1 cellular context compared by ENCODE assay signal in the genomic region with DNA sequence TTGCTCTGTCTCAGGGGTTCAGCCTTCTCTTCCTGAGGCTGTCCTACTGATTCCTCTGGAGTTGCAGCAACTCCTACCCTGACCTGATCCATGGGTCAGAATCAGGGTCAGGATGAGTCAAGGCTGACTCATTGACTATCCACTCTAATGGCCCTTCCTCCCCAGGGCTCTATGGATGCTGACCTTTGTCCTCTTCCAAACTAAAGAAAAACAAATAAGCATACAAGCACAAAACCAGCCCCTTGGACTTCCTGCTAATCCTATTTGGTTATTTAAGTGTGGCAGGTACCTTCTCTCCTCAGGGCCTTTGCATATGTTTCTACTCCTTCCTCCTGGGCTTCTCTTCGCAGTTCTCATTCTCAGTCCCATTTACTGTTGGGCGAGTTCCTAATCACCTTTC.
A peak's percentile ranks its signal among the peaks of the same experiment; 100 is the strongest.
TF ChIP-seq lines count a peak whose summit lies in the region.

No MANE protein-coding gene starts in this region.

TF ChIP-seq in HepG2, 621 proteins besides CTCF, POLR2A, EP300 and RAD21 (continued from another document):
- TF ChIP-seq, protein P1, sequence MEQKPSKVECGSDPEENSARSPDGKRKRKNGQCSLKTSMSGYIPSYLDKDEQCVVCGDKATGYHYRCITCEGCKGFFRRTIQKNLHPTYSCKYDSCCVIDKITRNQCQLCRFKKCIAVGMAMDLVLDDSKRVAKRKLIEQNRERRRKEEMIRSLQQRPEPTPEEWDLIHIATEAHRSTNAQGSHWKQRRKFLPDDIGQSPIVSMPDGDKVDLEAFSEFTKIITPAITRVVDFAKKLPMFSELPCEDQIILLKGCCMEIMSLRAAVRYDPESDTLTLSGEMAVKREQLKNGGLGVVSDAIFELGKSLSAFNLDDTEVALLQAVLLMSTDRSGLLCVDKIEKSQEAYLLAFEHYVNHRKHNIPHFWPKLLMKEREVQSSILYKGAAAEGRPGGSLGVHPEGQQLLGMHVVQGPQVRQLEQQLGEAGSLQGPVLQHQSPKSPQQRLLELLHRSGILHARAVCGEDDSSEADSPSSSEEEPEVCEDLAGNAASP (CRISPR knock-in tag; IDR thresholded peaks at IDR 0.05; ENCODE audit: borderline replicate concordance), result peak; percentile 70; the same call in 1 of the 2 replicates
- TF ChIP-seq ZNF331 (CRISPR knock-in tag; IDR thresholded peaks at IDR 0.05) (peak; percentile 59; the same call in 1 of the 2 replicates), FOSL1 (CRISPR knock-in tag; IDR thresholded peaks at IDR 0.05; ENCODE audit: borderline replicate concordance) (peak; percentile 93), RXRB (CRISPR knock-in tag; IDR thresholded peaks at IDR 0.05; ENCODE audit: borderline replicate concordance) (peak; percentile 84), CHD2 (IDR thresholded peaks at IDR 0.05; ENCODE audit: low read depth, low read length) (no peak), NFRKB (IDR thresholded peaks at IDR 0.05) (no peak), FOSL2 (CRISPR knock-in tag; IDR thresholded peaks at IDR 0.05) (peak; percentile 99), RARA (CRISPR knock-in tag; IDR thresholded peaks at IDR 0.05) (peak; percentile 91), ZNF12 (CRISPR knock-in tag; IDR thresholded peaks at IDR 0.05) (peak; percentile 83), SOX13 (IDR thresholded peaks at IDR 0.05) (no peak), SOX13 (CRISPR knock-in tag; conservative IDR thresholded peaks at IDR 0.05 in 1 of 2, IDR thresholded peaks at IDR 0.05 in 1 of 2) (peak in 1 of 2 experiments; percentile 28; a peak in 1 of 4 replicates), ZNF781 (CRISPR knock-in tag; IDR thresholded peaks at IDR 0.05; ENCODE audit: borderline replicate concordance, not compliant biosample characterization) (no peak), ZNF383 (CRISPR knock-in tag; IDR thresholded peaks at IDR 0.05; ENCODE audit: borderline replicate concordance) (no peak), KLF15 (CRISPR knock-in tag; IDR thresholded peaks at IDR 0.05; ENCODE audit: borderline replicate concordance) (no peak), YEATS2 (CRISPR knock-in tag; IDR thresholded peaks at IDR 0.05; ENCODE audit: borderline replicate concordance) (peak; percentile 31; the same call in 1 of the 2 replicates), HDAC1 (CRISPR knock-in tag; IDR thresholded peaks at IDR 0.05) (peak; percentile 43), ZMYM3 (CRISPR knock-in tag; IDR thresholded peaks at IDR 0.05) (peak; percentile 69), GABPB1 (CRISPR knock-in tag; IDR thresholded peaks at IDR 0.05) (peak; percentile 40; the same call in 1 of the 2 replicates), SOX5 (CRISPR knock-in tag; IDR thresholded peaks at IDR 0.05; ENCODE audit: borderline replicate concordance) (peak; percentile 44; the same call in 1 of the 2 replicates), HNF4A (CRISPR knock-in tag; IDR thresholded peaks at IDR 0.05) (peak; percentile 78), HNF4G (IDR thresholded peaks at IDR 0.05; ENCODE audit: borderline replicate concordance, low read depth, low read length) (peak; percentile 68; the same call in 1 of the 2 replicates), HNF4G (CRISPR knock-in tag; IDR thresholded peaks at IDR 0.05; ENCODE audit: borderline replicate concordance, low read depth) (peak; percentile 78; the same call in 1 of the 2 replicates), ERF (CRISPR knock-in tag; IDR thresholded peaks at IDR 0.05) (peak; percentile 48; the same call in 1 of the 2 replicates), ZNF232 (CRISPR knock-in tag; IDR thresholded peaks at IDR 0.05; ENCODE audit: borderline replicate concordance) (no peak), ZNF235 (CRISPR knock-in tag; IDR thresholded peaks at IDR 0.05; ENCODE audit: borderline replicate concordance) (no peak), ZNF543 (CRISPR knock-in tag; IDR thresholded peaks at IDR 0.05) (no peak), PITX1 (CRISPR knock-in tag; IDR thresholded peaks at IDR 0.05) (peak; percentile 25; the same call in 1 of the 2 replicates), SPEN (CRISPR knock-in tag; IDR thresholded peaks at IDR 0.05; ENCODE audit: low read depth) (no peak), FOXJ3 (CRISPR knock-in tag; IDR thresholded peaks at IDR 0.05; ENCODE audit: borderline replicate concordance) (no peak), HNRNPLL (IDR thresholded peaks at IDR 0.05; ENCODE audit: low read depth, low read length, poor library complexity, severe bottlenecking) (no peak), ZNF333 (CRISPR knock-in tag; IDR thresholded peaks at IDR 0.05; ENCODE audit: borderline replicate concordance) (no peak), NCOA2 (CRISPR knock-in tag; IDR thresholded peaks at IDR 0.05) (0 out of 2 replicates have a peak, but pooled peaks have one; percentile 25), JUNB (CRISPR knock-in tag; IDR thresholded peaks at IDR 0.05; ENCODE audit: borderline replicate concordance) (0 out of 2 replicates have a peak, but pooled peaks have one; percentile 23), MTF1 (CRISPR knock-in tag; IDR thresholded peaks at IDR 0.05) (no peak), TBX3 (IDR thresholded peaks at IDR 0.05; ENCODE audit: borderline replicate concordance) (no peak), MED1 (CRISPR knock-in tag; IDR thresholded peaks at IDR 0.05) (peak; percentile 59; the same call in 1 of the 2 replicates), PPARG (CRISPR knock-in tag; conservative IDR thresholded peaks at IDR 0.05) (peak; percentile 71; the same call in 1 of the 2 replicates), ATF7 (IDR thresholded peaks at IDR 0.05) (no peak), ATF7 (CRISPR knock-in tag; IDR thresholded peaks at IDR 0.05) (no peak), FOXK1 (CRISPR knock-in tag; IDR thresholded peaks at IDR 0.05; ENCODE audit: borderline replicate concordance, low read depth) (no peak), IRF2 (CRISPR knock-in tag; IDR thresholded peaks at IDR 0.05) (0 out of 2 replicates have a peak, but pooled peaks have one; percentile 39), STAG1 (CRISPR knock-in tag; IDR thresholded peaks at IDR 0.05) (no peak), GATAD1 (CRISPR knock-in tag; IDR thresholded peaks at IDR 0.05) (0 out of 2 replicates have a peak, but pooled peaks have one; percentile 46), MIER3 (CRISPR knock-in tag; IDR thresholded peaks at IDR 0.05; ENCODE audit: borderline replicate concordance) (0 out of 2 replicates have a peak, but pooled peaks have one; percentile 21), HCFC1 (IDR thresholded peaks at IDR 0.05; ENCODE audit: low read depth, low read length) (no peak)
- TF ChIP-seq, protein P2, sequence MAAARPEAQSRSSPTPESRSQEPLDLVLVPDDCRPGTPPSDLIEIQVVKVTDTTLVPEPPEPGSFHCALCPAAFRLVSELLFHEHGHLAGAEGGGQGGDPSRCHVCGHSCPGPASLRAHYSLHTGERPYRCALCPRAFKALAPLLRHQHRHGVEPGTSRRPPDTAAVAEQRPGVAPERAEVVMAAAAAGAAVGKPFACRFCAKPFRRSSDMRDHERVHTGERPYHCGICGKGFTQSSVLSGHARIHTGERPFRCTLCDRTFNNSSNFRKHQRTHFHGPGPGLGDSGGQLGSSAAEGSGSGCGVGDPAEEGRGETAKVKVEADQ (CRISPR knock-in tag; IDR thresholded peaks at IDR 0.05; ENCODE audit: borderline replicate concordance), result peak; percentile 77
- TF ChIP-seq, protein P3, sequence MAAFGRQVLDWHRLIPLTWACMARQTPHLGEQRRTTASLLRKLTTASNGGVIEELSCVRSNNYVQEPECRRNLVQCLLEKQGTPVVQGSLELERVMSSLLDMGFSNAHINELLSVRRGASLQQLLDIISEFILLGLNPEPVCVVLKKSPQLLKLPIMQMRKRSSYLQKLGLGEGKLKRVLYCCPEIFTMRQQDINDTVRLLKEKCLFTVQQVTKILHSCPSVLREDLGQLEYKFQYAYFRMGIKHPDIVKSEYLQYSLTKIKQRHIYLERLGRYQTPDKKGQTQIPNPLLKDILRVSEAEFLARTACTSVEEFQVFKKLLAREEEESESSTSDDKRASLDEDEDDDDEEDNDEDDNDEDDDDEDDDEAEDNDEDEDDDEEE (CRISPR knock-in tag; IDR thresholded peaks at IDR 0.05), result no peak
- TF ChIP-seq, protein P4, sequence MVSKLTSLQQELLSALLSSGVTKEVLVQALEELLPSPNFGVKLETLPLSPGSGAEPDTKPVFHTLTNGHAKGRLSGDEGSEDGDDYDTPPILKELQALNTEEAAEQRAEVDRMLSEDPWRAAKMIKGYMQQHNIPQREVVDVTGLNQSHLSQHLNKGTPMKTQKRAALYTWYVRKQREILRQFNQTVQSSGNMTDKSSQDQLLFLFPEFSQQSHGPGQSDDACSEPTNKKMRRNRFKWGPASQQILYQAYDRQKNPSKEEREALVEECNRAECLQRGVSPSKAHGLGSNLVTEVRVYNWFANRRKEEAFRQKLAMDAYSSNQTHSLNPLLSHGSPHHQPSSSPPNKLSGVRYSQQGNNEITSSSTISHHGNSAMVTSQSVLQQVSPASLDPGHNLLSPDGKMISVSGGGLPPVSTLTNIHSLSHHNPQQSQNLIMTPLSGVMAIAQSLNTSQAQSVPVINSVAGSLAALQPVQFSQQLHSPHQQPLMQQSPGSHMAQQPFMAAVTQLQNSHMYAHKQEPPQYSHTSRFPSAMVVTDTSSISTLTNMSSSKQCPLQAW (CRISPR knock-in tag; IDR thresholded peaks at IDR 0.05), result 0 out of 2 replicates have a peak, but pooled peaks have one; percentile 43
- TF ChIP-seq, protein P5, sequence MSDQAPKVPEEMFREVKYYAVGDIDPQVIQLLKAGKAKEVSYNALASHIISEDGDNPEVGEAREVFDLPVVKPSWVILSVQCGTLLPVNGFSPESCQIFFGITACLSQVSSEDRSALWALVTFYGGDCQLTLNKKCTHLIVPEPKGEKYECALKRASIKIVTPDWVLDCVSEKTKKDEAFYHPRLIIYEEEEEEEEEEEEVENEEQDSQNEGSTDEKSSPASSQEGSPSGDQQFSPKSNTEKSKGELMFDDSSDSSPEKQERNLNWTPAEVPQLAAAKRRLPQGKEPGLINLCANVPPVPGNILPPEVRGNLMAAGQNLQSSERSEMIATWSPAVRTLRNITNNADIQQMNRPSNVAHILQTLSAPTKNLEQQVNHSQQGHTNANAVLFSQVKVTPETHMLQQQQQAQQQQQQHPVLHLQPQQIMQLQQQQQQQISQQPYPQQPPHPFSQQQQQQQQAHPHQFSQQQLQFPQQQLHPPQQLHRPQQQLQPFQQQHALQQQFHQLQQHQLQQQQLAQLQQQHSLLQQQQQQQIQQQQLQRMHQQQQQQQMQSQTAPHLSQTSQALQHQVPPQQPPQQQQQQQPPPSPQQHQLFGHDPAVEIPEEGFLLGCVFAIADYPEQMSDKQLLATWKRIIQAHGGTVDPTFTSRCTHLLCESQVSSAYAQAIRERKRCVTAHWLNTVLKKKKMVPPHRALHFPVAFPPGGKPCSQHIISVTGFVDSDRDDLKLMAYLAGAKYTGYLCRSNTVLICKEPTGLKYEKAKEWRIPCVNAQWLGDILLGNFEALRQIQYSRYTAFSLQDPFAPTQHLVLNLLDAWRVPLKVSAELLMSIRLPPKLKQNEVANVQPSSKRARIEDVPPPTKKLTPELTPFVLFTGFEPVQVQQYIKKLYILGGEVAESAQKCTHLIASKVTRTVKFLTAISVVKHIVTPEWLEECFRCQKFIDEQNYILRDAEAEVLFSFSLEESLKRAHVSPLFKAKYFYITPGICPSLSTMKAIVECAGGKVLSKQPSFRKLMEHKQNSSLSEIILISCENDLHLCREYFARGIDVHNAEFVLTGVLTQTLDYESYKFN (CRISPR knock-in tag; conservative IDR thresholded peaks at IDR 0.05), result peak; percentile 79
- TF ChIP-seq, protein P6, sequence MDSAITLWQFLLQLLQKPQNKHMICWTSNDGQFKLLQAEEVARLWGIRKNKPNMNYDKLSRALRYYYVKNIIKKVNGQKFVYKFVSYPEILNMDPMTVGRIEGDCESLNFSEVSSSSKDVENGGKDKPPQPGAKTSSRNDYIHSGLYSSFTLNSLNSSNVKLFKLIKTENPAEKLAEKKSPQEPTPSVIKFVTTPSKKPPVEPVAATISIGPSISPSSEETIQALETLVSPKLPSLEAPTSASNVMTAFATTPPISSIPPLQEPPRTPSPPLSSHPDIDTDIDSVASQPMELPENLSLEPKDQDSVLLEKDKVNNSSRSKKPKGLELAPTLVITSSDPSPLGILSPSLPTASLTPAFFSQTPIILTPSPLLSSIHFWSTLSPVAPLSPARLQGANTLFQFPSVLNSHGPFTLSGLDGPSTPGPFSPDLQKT (CRISPR knock-in tag; IDR thresholded peaks at IDR 0.05; ENCODE audit: borderline replicate concordance), result no peak
- TF ChIP-seq, protein P7, sequence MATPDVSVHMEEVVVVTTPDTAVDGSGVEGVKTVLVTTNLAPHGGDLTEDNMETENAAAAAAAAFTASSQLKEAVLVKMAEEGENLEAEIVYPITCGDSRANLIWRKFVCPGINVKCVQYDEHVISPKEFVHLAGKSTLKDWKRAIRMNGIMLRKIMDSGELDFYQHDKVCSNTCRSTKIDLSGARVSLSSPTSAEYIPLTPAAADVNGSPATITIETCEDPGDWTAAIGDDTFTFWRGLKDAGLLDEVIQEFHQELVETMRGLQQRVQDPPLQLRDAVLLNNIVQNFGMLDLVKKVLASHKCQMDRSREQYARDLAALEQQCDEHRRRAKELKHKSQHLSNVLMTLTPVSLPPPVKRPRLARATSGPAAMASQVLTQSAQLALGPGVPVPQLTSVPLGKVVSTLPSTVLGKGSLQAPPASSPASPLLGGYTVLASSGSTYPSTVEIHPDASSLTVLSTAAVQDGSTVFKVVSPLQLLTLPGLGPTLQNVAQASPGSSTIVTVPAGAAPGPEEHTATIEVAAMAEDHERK (CRISPR knock-in tag; IDR thresholded peaks at IDR 0.05; ENCODE audit: low read depth), result no peak
- TF ChIP-seq, protein P8, sequence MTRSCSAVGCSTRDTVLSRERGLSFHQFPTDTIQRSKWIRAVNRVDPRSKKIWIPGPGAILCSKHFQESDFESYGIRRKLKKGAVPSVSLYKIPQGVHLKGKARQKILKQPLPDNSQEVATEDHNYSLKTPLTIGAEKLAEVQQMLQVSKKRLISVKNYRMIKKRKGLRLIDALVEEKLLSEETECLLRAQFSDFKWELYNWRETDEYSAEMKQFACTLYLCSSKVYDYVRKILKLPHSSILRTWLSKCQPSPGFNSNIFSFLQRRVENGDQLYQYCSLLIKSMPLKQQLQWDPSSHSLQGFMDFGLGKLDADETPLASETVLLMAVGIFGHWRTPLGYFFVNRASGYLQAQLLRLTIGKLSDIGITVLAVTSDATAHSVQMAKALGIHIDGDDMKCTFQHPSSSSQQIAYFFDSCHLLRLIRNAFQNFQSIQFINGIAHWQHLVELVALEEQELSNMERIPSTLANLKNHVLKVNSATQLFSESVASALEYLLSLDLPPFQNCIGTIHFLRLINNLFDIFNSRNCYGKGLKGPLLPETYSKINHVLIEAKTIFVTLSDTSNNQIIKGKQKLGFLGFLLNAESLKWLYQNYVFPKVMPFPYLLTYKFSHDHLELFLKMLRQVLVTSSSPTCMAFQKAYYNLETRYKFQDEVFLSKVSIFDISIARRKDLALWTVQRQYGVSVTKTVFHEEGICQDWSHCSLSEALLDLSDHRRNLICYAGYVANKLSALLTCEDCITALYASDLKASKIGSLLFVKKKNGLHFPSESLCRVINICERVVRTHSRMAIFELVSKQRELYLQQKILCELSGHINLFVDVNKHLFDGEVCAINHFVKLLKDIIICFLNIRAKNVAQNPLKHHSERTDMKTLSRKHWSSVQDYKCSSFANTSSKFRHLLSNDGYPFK (CRISPR knock-in tag; IDR thresholded peaks at IDR 0.05; ENCODE audit: borderline replicate concordance), result no peak
